1 cellular context compared by ENCODE assay signal in the genomic region with DNA sequence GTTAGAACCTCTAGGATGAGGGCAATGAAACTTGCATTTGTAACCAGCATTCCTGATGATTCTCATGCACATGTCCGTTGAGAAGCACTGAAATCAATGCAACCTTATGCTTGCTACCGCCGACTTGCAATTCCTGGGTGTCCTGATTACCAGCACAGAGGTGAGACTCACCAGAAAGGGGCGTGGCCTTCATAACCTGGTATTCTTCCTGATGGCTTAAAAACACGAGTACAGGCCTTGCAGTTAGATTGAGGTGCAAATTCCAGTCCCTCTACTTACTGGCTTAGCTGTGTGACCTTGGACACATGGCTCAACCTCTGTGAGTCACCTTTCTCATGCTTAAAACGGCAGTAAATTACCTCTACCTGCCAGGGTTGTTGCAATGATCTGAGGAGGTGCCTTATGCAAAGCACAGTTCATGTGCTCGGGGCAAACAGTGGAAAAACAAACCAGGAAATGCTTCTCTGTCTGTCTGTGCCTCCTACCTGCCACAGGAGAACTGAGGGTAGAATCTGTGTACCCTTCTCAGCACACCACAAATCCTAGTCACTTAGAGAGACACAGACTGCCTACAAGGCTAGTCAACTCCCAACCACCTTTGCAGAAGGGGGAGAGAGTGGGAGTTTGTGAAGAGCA.
TF ChIP-seq lines count a peak whose summit lies in the region.

No MANE protein-coding gene starts in this region.

TF ChIP-seq in HepG2, 621 proteins besides CTCF, POLR2A, EP300 and RAD21 (continued from another document and continues in another):
- no peak for TF ChIP-seq XBP1 (CRISPR knock-in tag; IDR thresholded peaks at IDR 0.05)
- TF ChIP-seq, protein P1, sequence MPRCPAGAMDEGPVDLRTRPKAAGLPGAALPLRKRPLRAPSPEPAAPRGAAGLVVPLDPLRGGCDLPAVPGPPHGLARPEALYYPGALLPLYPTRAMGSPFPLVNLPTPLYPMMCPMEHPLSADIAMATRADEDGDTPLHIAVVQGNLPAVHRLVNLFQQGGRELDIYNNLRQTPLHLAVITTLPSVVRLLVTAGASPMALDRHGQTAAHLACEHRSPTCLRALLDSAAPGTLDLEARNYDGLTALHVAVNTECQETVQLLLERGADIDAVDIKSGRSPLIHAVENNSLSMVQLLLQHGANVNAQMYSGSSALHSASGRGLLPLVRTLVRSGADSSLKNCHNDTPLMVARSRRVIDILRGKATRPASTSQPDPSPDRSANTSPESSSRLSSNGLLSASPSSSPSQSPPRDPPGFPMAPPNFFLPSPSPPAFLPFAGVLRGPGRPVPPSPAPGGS (CRISPR knock-in tag; IDR thresholded peaks at IDR 0.05), result no peak; the same call in 1 of the 2 replicates
- no peak for TF ChIP-seq HOXA7 (CRISPR knock-in tag; IDR thresholded peaks at IDR 0.05)
- TF ChIP-seq, protein P2, sequence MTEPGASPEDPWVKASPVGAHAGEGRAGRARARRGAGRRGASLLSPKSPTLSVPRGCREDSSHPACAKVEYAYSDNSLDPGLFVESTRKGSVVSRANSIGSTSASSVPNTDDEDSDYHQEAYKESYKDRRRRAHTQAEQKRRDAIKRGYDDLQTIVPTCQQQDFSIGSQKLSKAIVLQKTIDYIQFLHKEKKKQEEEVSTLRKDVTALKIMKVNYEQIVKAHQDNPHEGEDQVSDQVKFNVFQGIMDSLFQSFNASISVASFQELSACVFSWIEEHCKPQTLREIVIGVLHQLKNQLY (CRISPR knock-in tag; IDR thresholded peaks at IDR 0.05), result peak; percentile 82; the same call in 1 of the 2 replicates
- TF ChIP-seq SAFB2 (CRISPR knock-in tag; IDR thresholded peaks at IDR 0.05; ENCODE audit: borderline replicate concordance, low read depth), result no peak
- TF ChIP-seq, protein P3, sequence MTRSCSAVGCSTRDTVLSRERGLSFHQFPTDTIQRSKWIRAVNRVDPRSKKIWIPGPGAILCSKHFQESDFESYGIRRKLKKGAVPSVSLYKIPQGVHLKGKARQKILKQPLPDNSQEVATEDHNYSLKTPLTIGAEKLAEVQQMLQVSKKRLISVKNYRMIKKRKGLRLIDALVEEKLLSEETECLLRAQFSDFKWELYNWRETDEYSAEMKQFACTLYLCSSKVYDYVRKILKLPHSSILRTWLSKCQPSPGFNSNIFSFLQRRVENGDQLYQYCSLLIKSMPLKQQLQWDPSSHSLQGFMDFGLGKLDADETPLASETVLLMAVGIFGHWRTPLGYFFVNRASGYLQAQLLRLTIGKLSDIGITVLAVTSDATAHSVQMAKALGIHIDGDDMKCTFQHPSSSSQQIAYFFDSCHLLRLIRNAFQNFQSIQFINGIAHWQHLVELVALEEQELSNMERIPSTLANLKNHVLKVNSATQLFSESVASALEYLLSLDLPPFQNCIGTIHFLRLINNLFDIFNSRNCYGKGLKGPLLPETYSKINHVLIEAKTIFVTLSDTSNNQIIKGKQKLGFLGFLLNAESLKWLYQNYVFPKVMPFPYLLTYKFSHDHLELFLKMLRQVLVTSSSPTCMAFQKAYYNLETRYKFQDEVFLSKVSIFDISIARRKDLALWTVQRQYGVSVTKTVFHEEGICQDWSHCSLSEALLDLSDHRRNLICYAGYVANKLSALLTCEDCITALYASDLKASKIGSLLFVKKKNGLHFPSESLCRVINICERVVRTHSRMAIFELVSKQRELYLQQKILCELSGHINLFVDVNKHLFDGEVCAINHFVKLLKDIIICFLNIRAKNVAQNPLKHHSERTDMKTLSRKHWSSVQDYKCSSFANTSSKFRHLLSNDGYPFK (CRISPR knock-in tag; IDR thresholded peaks at IDR 0.05; ENCODE audit: borderline replicate concordance), result no peak
- TF ChIP-seq ELF1 (CRISPR knock-in tag; IDR thresholded peaks at IDR 0.05), result peak; percentile 86
- no peak for TF ChIP-seq SMARCE1 (IDR thresholded peaks at IDR 0.05; ENCODE audit: borderline replicate concordance)
- no peak for TF ChIP-seq SMC3 (IDR thresholded peaks at IDR 0.05; ENCODE audit: low read length)
- TF ChIP-seq ZFP62 (CRISPR knock-in tag; IDR thresholded peaks at IDR 0.05), result no peak
- TF ChIP-seq, protein P4, sequence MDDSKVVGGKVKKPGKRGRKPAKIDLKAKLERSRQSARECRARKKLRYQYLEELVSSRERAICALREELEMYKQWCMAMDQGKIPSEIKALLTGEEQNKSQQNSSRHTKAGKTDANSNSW (CRISPR knock-in tag; IDR thresholded peaks at IDR 0.05; ENCODE audit: borderline replicate concordance), result no peak
- TF ChIP-seq ZNF777 (CRISPR knock-in tag; IDR thresholded peaks at IDR 0.05), result no peak
- TF ChIP-seq, protein P5, sequence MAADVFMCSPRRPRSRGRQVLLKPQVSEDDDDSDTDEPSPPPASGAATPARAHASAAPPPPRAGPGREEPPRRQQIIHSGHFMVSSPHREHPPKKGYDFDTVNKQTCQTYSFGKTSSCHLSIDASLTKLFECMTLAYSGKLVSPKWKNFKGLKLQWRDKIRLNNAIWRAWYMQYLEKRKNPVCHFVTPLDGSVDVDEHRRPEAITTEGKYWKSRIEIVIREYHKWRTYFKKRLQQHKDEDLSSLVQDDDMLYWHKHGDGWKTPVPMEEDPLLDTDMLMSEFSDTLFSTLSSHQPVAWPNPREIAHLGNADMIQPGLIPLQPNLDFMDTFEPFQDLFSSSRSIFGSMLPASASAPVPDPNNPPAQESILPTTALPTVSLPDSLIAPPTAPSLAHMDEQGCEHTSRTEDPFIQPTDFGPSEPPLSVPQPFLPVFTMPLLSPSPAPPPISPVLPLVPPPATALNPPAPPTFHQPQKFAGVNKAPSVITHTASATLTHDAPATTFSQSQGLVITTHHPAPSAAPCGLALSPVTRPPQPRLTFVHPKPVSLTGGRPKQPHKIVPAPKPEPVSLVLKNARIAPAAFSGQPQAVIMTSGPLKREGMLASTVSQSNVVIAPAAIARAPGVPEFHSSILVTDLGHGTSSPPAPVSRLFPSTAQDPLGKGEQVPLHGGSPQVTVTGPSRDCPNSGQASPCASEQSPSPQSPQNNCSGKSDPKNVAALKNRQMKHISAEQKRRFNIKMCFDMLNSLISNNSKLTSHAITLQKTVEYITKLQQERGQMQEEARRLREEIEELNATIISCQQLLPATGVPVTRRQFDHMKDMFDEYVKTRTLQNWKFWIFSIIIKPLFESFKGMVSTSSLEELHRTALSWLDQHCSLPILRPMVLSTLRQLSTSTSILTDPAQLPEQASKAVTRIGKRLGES (CRISPR knock-in tag; IDR thresholded peaks at IDR 0.05; ENCODE audit: borderline replicate concordance), result no peak
- no peak for TF ChIP-seq SATB2 (CRISPR knock-in tag; IDR thresholded peaks at IDR 0.05)
- TF ChIP-seq KDM2A (CRISPR knock-in tag; IDR thresholded peaks at IDR 0.05; ENCODE audit: borderline replicate concordance, low read depth), result peak; percentile 37; the same call in 1 of the 2 replicates
- peak; percentile 78; the same call in 1 of the 2 replicates for TF ChIP-seq ZSCAN29 (CRISPR knock-in tag; conservative IDR thresholded peaks at IDR 0.05)
- peak; percentile 43; the same call in 1 of the 2 replicates for TF ChIP-seq RFXAP (CRISPR knock-in tag; IDR thresholded peaks at IDR 0.05; ENCODE audit: borderline replicate concordance)
- TF ChIP-seq KLF9 (CRISPR knock-in tag; IDR thresholded peaks at IDR 0.05; ENCODE audit: low read depth), result 0 out of 2 replicates have a peak, but pooled peaks have one; percentile 67
- no peak for TF ChIP-seq ZNF672 (CRISPR knock-in tag; IDR thresholded peaks at IDR 0.05)
- TF ChIP-seq KDM5A (IDR thresholded peaks at IDR 0.05; ENCODE audit: borderline replicate concordance, low read length), result no peak
- TF ChIP-seq, protein P6, sequence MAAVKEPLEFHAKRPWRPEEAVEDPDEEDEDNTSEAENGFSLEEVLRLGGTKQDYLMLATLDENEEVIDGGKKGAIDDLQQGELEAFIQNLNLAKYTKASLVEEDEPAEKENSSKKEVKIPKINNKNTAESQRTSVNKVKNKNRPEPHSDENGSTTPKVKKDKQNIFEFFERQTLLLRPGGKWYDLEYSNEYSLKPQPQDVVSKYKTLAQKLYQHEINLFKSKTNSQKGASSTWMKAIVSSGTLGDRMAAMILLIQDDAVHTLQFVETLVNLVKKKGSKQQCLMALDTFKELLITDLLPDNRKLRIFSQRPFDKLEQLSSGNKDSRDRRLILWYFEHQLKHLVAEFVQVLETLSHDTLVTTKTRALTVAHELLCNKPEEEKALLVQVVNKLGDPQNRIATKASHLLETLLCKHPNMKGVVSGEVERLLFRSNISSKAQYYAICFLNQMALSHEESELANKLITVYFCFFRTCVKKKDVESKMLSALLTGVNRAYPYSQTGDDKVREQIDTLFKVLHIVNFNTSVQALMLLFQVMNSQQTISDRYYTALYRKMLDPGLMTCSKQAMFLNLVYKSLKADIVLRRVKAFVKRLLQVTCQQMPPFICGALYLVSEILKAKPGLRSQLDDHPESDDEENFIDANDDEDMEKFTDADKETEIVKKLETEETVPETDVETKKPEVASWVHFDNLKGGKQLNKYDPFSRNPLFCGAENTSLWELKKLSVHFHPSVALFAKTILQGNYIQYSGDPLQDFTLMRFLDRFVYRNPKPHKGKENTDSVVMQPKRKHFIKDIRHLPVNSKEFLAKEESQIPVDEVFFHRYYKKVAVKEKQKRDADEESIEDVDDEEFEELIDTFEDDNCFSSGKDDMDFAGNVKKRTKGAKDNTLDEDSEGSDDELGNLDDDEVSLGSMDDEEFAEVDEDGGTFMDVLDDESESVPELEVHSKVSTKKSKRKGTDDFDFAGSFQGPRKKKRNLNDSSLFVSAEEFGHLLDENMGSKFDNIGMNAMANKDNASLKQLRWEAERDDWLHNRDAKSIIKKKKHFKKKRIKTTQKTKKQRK (IDR thresholded peaks at IDR 0.05; ENCODE audit: low read length), result no peak
- TF ChIP-seq CBX5 (CRISPR knock-in tag; IDR thresholded peaks at IDR 0.05; ENCODE audit: borderline replicate concordance), result peak; percentile 80; the same call in 1 of the 2 replicates
- TF ChIP-seq MEF2D (CRISPR knock-in tag; IDR thresholded peaks at IDR 0.05), result 0 out of 2 replicates have a peak, but pooled peaks have one; percentile 45
- TF ChIP-seq TBX2 (CRISPR knock-in tag; IDR thresholded peaks at IDR 0.05; ENCODE audit: borderline replicate concordance), result peak; percentile 96
- TF ChIP-seq, protein P7, sequence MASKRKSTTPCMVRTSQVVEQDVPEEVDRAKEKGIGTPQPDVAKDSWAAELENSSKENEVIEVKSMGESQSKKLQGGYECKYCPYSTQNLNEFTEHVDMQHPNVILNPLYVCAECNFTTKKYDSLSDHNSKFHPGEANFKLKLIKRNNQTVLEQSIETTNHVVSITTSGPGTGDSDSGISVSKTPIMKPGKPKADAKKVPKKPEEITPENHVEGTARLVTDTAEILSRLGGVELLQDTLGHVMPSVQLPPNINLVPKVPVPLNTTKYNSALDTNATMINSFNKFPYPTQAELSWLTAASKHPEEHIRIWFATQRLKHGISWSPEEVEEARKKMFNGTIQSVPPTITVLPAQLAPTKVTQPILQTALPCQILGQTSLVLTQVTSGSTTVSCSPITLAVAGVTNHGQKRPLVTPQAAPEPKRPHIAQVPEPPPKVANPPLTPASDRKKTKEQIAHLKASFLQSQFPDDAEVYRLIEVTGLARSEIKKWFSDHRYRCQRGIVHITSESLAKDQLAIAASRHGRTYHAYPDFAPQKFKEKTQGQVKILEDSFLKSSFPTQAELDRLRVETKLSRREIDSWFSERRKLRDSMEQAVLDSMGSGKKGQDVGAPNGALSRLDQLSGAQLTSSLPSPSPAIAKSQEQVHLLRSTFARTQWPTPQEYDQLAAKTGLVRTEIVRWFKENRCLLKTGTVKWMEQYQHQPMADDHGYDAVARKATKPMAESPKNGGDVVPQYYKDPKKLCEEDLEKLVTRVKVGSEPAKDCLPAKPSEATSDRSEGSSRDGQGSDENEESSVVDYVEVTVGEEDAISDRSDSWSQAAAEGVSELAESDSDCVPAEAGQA (IDR thresholded peaks at IDR 0.05; ENCODE audit: low read depth), result no peak
- TF ChIP-seq, protein P7 (CRISPR knock-in tag; IDR thresholded peaks at IDR 0.05; ENCODE audit: borderline replicate concordance), result no peak
- TF ChIP-seq, protein P8, sequence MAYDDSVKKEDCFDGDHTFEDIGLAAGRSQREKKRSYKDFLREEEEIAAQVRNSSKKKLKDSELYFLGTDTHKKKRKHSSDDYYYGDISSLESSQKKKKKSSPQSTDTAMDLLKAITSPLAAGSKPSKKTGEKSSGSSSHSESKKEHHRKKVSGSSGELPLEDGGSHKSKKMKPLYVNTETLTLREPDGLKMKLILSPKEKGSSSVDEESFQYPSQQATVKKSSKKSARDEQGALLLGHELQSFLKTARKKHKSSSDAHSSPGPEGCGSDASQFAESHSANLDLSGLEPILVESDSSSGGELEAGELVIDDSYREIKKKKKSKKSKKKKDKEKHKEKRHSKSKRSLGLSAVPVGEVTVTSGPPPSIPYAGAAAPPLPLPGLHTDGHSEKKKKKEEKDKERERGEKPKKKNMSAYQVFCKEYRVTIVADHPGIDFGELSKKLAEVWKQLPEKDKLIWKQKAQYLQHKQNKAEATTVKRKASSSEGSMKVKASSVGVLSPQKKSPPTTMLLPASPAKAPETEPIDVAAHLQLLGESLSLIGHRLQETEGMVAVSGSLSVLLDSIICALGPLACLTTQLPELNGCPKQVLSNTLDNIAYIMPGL (CRISPR knock-in tag; IDR thresholded peaks at IDR 0.05; ENCODE audit: borderline replicate concordance in 1 of 2, low read depth in 1 of 2), result peak in 1 of 2 experiments; percentile 54; a peak in 2 of 4 replicates
- TF ChIP-seq TBL1XR1 (IDR thresholded peaks at IDR 0.05; ENCODE audit: borderline replicate concordance, low read length, partially characterized antibody), result peak; percentile 61
- no peak for TF ChIP-seq GPN1 (CRISPR knock-in tag; IDR thresholded peaks at IDR 0.05; ENCODE audit: borderline replicate concordance)
- no peak for TF ChIP-seq MTF2 (CRISPR knock-in tag; IDR thresholded peaks at IDR 0.05; ENCODE audit: borderline replicate concordance)
- no peak for TF ChIP-seq HCFC1 (IDR thresholded peaks at IDR 0.05; ENCODE audit: low read depth, low read length)
- TF ChIP-seq SALL1 (CRISPR knock-in tag; IDR thresholded peaks at IDR 0.05), result peak; percentile 92
- peak; percentile 87 for TF ChIP-seq SKI (IDR thresholded peaks at IDR 0.05; ENCODE audit: partially characterized antibody)
- TF ChIP-seq, protein P9, sequence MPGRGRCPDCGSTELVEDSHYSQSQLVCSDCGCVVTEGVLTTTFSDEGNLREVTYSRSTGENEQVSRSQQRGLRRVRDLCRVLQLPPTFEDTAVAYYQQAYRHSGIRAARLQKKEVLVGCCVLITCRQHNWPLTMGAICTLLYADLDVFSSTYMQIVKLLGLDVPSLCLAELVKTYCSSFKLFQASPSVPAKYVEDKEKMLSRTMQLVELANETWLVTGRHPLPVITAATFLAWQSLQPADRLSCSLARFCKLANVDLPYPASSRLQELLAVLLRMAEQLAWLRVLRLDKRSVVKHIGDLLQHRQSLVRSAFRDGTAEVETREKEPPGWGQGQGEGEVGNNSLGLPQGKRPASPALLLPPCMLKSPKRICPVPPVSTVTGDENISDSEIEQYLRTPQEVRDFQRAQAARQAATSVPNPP (CRISPR knock-in tag; IDR thresholded peaks at IDR 0.05), result no peak
- no peak for TF ChIP-seq NFKB2 (CRISPR knock-in tag; IDR thresholded peaks at IDR 0.05; ENCODE audit: borderline replicate concordance)
